9 cellular contexts compared by ENCODE assay signal in genomic region chr20:64080813-64081619, GRCh38. TPM values are rescaled to one million over a fixed set of nuclear protein-coding genes. Genes with fewer than 3 reads are reported as not detected.
DNase-seq lines count a peak whose midpoint lies in the region; ATAC-seq and TF ChIP-seq lines count a peak whose summit lies in the region.
"Had no signal": no experiment of that assay in that cellular context is flagged by ENCODE, and none has a peak within 500 bp of the region (broad histone marks: within the 10 kb centered on the region; RNA-seq: fewer than 3 reads in every experiment).

No MANE protein-coding gene starts in this region.

- POLR2A ChIA-PET in Caco-2 (lab: Charles Lee): interaction anchor here (1.3 to 1.4 kb wide), 2 partner anchors 100 to 124 kb away, joined by 3 to 4 read pairs; partner anchors contain the start of gene PRPF6

- peaks cover 24% of the 10 kb centered on the region for H3K4me1 Mint-ChIP-seq in Caco-2 (ENCODE audit: low read depth, unreplicated experiment)
- H3K4me1 Mint-ChIP-seq in IgD-negative memory B cell: peaks cover 14 to 17% (median 14%) of the 10 kb centered on the region in 3 donors

- peaks cover 6% of the 10 kb centered on the region for H3K36me3 Mint-ChIP-seq in Caco-2 (ENCODE audit: insufficient read depth, unreplicated experiment)
- peaks cover 4% of the 10 kb centered on the region for H3K36me3 Mint-ChIP-seq in IgD-negative memory B cell

- H3K27ac Mint-ChIP-seq in Caco-2 (ENCODE audit: unreplicated experiment) (peak overlapping the region; percentile 18), IgD-negative memory B cell (peak overlapping the region; percentile 91 to 98 (median 96))

- H3K27me3 ChIP-seq in Caco-2 (replicated peaks; ENCODE audit: control insufficient read depth, insufficient read depth, low read length) (peaks cover 4% of the 10 kb centered on the region), neutrophil (peaks cover 25% of the 10 kb centered on the region)

- ATAC-seq in GM18861 (IDR thresholded peaks at IDR 0.05; ENCODE audit: unreplicated experiment): no peak

- H3K4me3 ChIP-seq in Caco-2 (ENCODE audit: low read depth, low read length) (no peak overlapping the region), neutrophil (ENCODE audit: low read depth in 1 of 2, low read length in 1 of 2) (peak overlapping the region; percentile 97 to 100)

- H3K9me3 Mint-ChIP-seq in Caco-2 (ENCODE audit: unreplicated experiment) (no peaks in the 10 kb centered on the region), IgD-negative memory B cell (no peaks in the 10 kb centered on the region)

- H3K9me3 ChIP-seq in Caco-2: no peaks in the 10 kb centered on the region
- no peaks in the 10 kb centered on the region for H3K9me3 ChIP-seq in neutrophil

- H3K4me3 Mint-ChIP-seq in Caco-2 (ENCODE audit: unreplicated experiment) (peak overlapping the region; percentile 88), IgD-negative memory B cell (peak overlapping the region; percentile 81 to 94 (median 93))

- H3K4me1 ChIP-seq in Caco-2: peaks cover 35% of the 10 kb centered on the region
- peaks cover 58 to 67% of the 10 kb centered on the region in 2 experiments for H3K4me1 ChIP-seq in neutrophil (ENCODE audit: control insufficient read depth in 1 of 2, insufficient read depth in 1 of 2, low read depth in 1 of 2, low read length in 1 of 2)

- H3K36me3 ChIP-seq in Caco-2 (ENCODE audit: control insufficient read depth, insufficient read depth, low read length) (no peaks in the 10 kb centered on the region), neutrophil (peaks cover 12% of the 10 kb centered on the region)

- H3K27me3 Mint-ChIP-seq in Caco-2 (ENCODE audit: insufficient read depth, unreplicated experiment) (peaks cover 15% of the 10 kb centered on the region), IgD-negative memory B cell (peaks cover 3% of the 10 kb centered on the region)

- CTCF ChIA-PET in Caco-2 (lab: Charles Lee): interaction anchor here (0.5 to 3.8 kb wide), 6 partner anchors 11 to 57 kb away, joined by 3 to 17 read pairs (median 4); partner anchors contain the start of gene TCEA2

- no peak for DNase-seq in Caco-2
- DNase-seq in caudate nucleus (lab: John Stamatoyannopoulos, UW): no peak
- no peak for DNase-seq in A172 (ENCODE audit: low spot score)
- no peak for DNase-seq in cortex of kidney (lab: John Stamatoyannopoulos, UW)
- no peak for DNase-seq in NCI-H2196 (lab: John Stamatoyannopoulos, UW; ENCODE audit: unreplicated experiment)
- DNase-seq: NCI-H226 had no signal

- peak overlapping the region; percentile 44 for H3K27ac ChIP-seq in caudate nucleus (ENCODE audit: low read depth, low read length)
- peak overlapping the region; percentile 99 for H3K27ac ChIP-seq in neutrophil

- intact Hi-C loops in Caco-2 (cut with micrococcal nuclease; ENCODE audit: unreplicated experiment): no loop called here

- TF ChIP-seq CTCF in Caco-2 (IDR thresholded peaks at IDR 0.05; ENCODE audit: insufficient read depth in 1 of 2, low read depth in 1 of 2, low read length in 1 of 2, severe bottlenecking in 1 of 2, unreplicated experiment in 1 of 2): no peak
- TF ChIP-seq CTCF in neutrophil (IDR thresholded peaks at IDR 0.05): no peak

- BruUV-seq in Caco-2 (replicated peaks; lab: Mats Ljungman, UMichigan): no TSS peak

RNA-seq across cellular contexts. Expression of gene OPRL1, which starts 1.1 kb away (rescaled TPM):
- 0.51 and 0.59 TPM in 2 replicates for total RNA-seq in Caco-2 (2022)
- 3.7 TPM for polyA plus RNA-seq in IgD-negative memory B cell
- total RNA-seq in A172 (2014; rRNA removed; shearing (Covaris generic)): 0.81 and 1.2 TPM in 2 replicates

RNA-seq across cellular contexts. Expression of gene RGS19, which starts 1.7 kb away (rescaled TPM):
- 29.3 and 34.3 TPM in 2 replicates for total RNA-seq in Caco-2 (2022)
- polyA plus RNA-seq in IgD-negative memory B cell: 202 TPM
- total RNA-seq in A172 (2014; rRNA removed; shearing (Covaris generic)): 29.3 and 29.5 TPM in 2 replicates

RNA-seq across cellular contexts. Expression of gene LKAAEAR1, which starts 3.2 kb away (rescaled TPM):
- total RNA-seq in Caco-2 (2022): not detected in 2 replicates
- 0.83 TPM for polyA plus RNA-seq in IgD-negative memory B cell
- total RNA-seq in A172 (2014; rRNA removed; shearing (Covaris generic)): 0.24 TPM in 1 of 2 replicates, not detected in the other

RNA-seq across cellular contexts. Expression of gene TCEA2, which starts 18.0 kb away (rescaled TPM):
- total RNA-seq in Caco-2 (2022): 39.9 and 48.3 TPM in 2 replicates
- 41.3 TPM for polyA plus RNA-seq in IgD-negative memory B cell
- 52.7 and 58.3 TPM in 2 replicates for total RNA-seq in A172 (2014; rRNA removed; shearing (Covaris generic))

RNA-seq across cellular contexts. Expression of gene NPBWR2, which starts 26.3 kb away (rescaled TPM):
- total RNA-seq in Caco-2 (2022): not detected in 2 replicates
- polyA plus RNA-seq in IgD-negative memory B cell: not detected
- not detected in 2 replicates for total RNA-seq in A172 (2014; rRNA removed; shearing (Covaris generic))
